Comparison of ENCODE assay signal across 12 cellular contexts in genomic region chr1:11707621-11708276, GRCh38. TPM values are rescaled to one million over a fixed set of nuclear protein-coding genes. Genes with fewer than 3 reads are reported as not detected.
DNase-seq lines count a peak whose midpoint lies in the region; ATAC-seq and TF ChIP-seq lines count a peak whose summit lies in the region.
"Had no signal": no experiment of that assay in that cellular context is flagged by ENCODE, and none has a peak within 500 bp of the region (broad histone marks: within the 10 kb centered on the region; RNA-seq: fewer than 3 reads in every experiment).

No MANE protein-coding gene starts in this region.

- H3K4me1 Mint-ChIP-seq in Calu3 (ENCODE audit: low read depth, unreplicated experiment) = peaks cover 7% of the 10 kb centered on the region

- CTCF ChIA-PET in Calu3 (lab: Charles Lee) = interaction anchor here (1.0 to 1.5 kb wide), 2 partner anchors 12 to 44 kb away, joined by 5 to 8 read pairs; partner anchors contain the start of gene FBXO6

- H3K9me3 Mint-ChIP-seq in Calu3 (ENCODE audit: low read depth, unreplicated experiment) = no peaks in the 10 kb centered on the region
- H3K9me3 Mint-ChIP-seq: activated CD8-positive, alpha-beta T cell treated with anti-CD3 and anti-CD28 coated beads for 36 hours had no signal

- no peak overlapping the region for H3K27ac ChIP-seq in lower lobe of right lung
- H3K27ac ChIP-seq: brain microvascular endothelial cell, foreskin keratinocyte had no signal

- ATAC-seq in lower lobe of right lung = peak; percentile 30 to 50
- ATAC-seq: foreskin keratinocyte had no signal

- H3K36me3 ChIP-seq in lower lobe of right lung = no peaks in the 10 kb centered on the region
- H3K36me3 ChIP-seq: brain microvascular endothelial cell had no signal

- H3K27me3 ChIP-seq in lower lobe of right lung (ENCODE audit: low read depth) = peaks cover 28% of the 10 kb centered on the region

- TF ChIP-seq CTCF in Calu3 (IDR thresholded peaks at IDR 0.05; ENCODE audit: unreplicated experiment) (no peak), lower lobe of right lung (IDR thresholded peaks at IDR 0.05) (no peak)

- BruUV-seq in Calu3 (replicated peaks; lab: Mats Ljungman, UMichigan) = no TSS peak

- H3K4me3 Mint-ChIP-seq in Calu3 (ENCODE audit: low read depth, unreplicated experiment) = no peak overlapping the region
- H3K4me3 Mint-ChIP-seq: activated CD8-positive, alpha-beta T cell treated with anti-CD3 and anti-CD28 coated beads for 36 hours had no signal

- peak; percentile 56 for DNase-seq in Calu3
- DNase-seq in NCI-H1092 treated with DMSO at 0.1 percent for 48 hours (lab: John Stamatoyannopoulos, UW) = peak; percentile 80
- DNase-seq in SK-N-DZ (ENCODE audit: low spot score) = peak; percentile 49
- peak; percentile 64 for DNase-seq in lower lobe of right lung
- DNase-seq in activated CD4-positive, alpha-beta T cell treated with anti-CD3 and anti-CD28 coated beads for 1 hour = no peak
- no peak for DNase-seq in superior temporal gyrus (ENCODE audit: extremely low spot score)
- no peak for DNase-seq in stimulated activated naive CD4-positive, alpha-beta T cell treated with Interleukin-2 at 50 U/mL for 16 hours (lab: John Stamatoyannopoulos, UW)
- no peak for DNase-seq in T-helper 2 cell
- DNase-seq: brain microvascular endothelial cell; foreskin keratinocyte; stimulated activated CD8-positive, alpha-beta memory T cell treated with anti-CD3 and anti-CD28 coated beads, Interleukin-4, amount 100 ng/mL, for 48 hours had no signal

- H3K9me3 ChIP-seq in lower lobe of right lung = no peaks in the 10 kb centered on the region

- peaks cover 4% of the 10 kb centered on the region for H3K36me3 Mint-ChIP-seq in Calu3 (ENCODE audit: insufficient read depth, unreplicated experiment)

- no peaks in the 10 kb centered on the region for H3K4me1 ChIP-seq in lower lobe of right lung
- H3K4me1 ChIP-seq: foreskin keratinocyte had no signal

- peaks cover 30% of the 10 kb centered on the region for H3K27me3 Mint-ChIP-seq in Calu3 (ENCODE audit: unreplicated experiment)
- H3K27me3 Mint-ChIP-seq: activated CD8-positive, alpha-beta T cell treated with anti-CD3 and anti-CD28 coated beads for 36 hours had no signal

- H3K27ac Mint-ChIP-seq in Calu3 (ENCODE audit: unreplicated experiment) = no peak overlapping the region
- H3K27ac Mint-ChIP-seq: activated CD8-positive, alpha-beta T cell treated with anti-CD3 and anti-CD28 coated beads for 36 hours had no signal

- intact Hi-C loops in Calu3 (cut with micrococcal nuclease; ENCODE audit: unreplicated experiment) = no loop called here
- intact Hi-C loops in lower lobe of right lung (cut with DNase I) = no loop called here

- no peak overlapping the region for H3K4me3 ChIP-seq in lower lobe of right lung

RNA-seq across cellular contexts. Expression of gene DRAXIN, which starts 16.2 kb away (rescaled TPM):
- total RNA-seq in Calu3 (2022) (not detected in 2 replicates), lower lobe of right lung (0.24 TPM)
- polyA plus RNA-seq in SK-N-DZ (2014; cell fraction: cytosol; rRNA removed) = 0.75 and 1.0 TPM in 2 replicates
- 0.37 and 0.94 TPM in 2 replicates for polyA plus RNA-seq in SK-N-DZ (2014; cell fraction: nucleus; rRNA removed)
- total RNA-seq: foreskin keratinocyte had no signal
- polyA plus RNA-seq: foreskin keratinocyte had no signal

RNA-seq across cellular contexts. Expression of gene MAD2L2, which starts 26.8 kb away (rescaled TPM):
- total RNA-seq in Calu3 (2022) (19.2 and 23.4 TPM in 2 replicates), lower lobe of right lung (20.8 TPM)
- polyA plus RNA-seq in SK-N-DZ (2014; cell fraction: cytosol; rRNA removed) = 158 and 161 TPM in 2 replicates
- polyA plus RNA-seq in SK-N-DZ (2014; cell fraction: nucleus; rRNA removed) = 154 and 165 TPM in 2 replicates

RNA-seq across cellular contexts. Expression of gene AGTRAP, which starts 28.2 kb away (rescaled TPM):
- total RNA-seq in Calu3 (2022) (30.4 and 41.2 TPM in 2 replicates), lower lobe of right lung (64.5 TPM)
- 12.1 and 17.0 TPM in 2 replicates for polyA plus RNA-seq in SK-N-DZ (2014; cell fraction: cytosol; rRNA removed)
- polyA plus RNA-seq in SK-N-DZ (2014; cell fraction: nucleus; rRNA removed) = 8.2 and 22.1 TPM in 2 replicates

RNA-seq across cellular contexts. Expression of gene FBXO6, which starts 43.7 kb away (rescaled TPM):
- 3.0 and 3.9 TPM in 2 replicates for total RNA-seq in Calu3 (2022)
- polyA plus RNA-seq in SK-N-DZ (2014; cell fraction: cytosol; rRNA removed) = 0.54 and 1.1 TPM in 2 replicates
- 0.33 TPM in 1 of 2 replicates, not detected in the other for polyA plus RNA-seq in SK-N-DZ (2014; cell fraction: nucleus; rRNA removed)
- total RNA-seq in lower lobe of right lung = 21.2 TPM

RNA-seq across cellular contexts. Expression of gene FBXO44, which starts 53.1 kb away (rescaled TPM):
- total RNA-seq in Calu3 (2022) = 9.8 and 10.1 TPM in 2 replicates
- 9.9 and 10.0 TPM in 2 replicates for polyA plus RNA-seq in SK-N-DZ (2014; cell fraction: cytosol; rRNA removed)
- polyA plus RNA-seq in SK-N-DZ (2014; cell fraction: nucleus; rRNA removed) = 29.4 and 40.4 TPM in 2 replicates
- total RNA-seq in lower lobe of right lung = 18.4 TPM

Comparison
In these comparisons a context has a peak if more than half of its experiments do, and no peak if none do; other contexts are left out.
1. DNase-seq: peak in Calu3 (single experiment), NCI-H1092 treated with DMSO at 0.1 percent for 48 hours (single experiment), SK-N-DZ (single experiment) and lower lobe of right lung (single experiment); none in activated CD4-positive, alpha-beta T cell treated with anti-CD3 and anti-CD28 coated beads for 1 hour (single experiment), superior temporal gyrus (single experiment), stimulated activated naive CD4-positive, alpha-beta T cell treated with Interleukin-2 at 50 U/mL for 16 hours (single experiment) and T-helper 2 cell (0 of 5).